Comparison of ENCODE assay signal across 1 cellular context in genomic region chr19:2840794-2841790, GRCh38.
TF ChIP-seq lines count a peak whose summit lies in the region.

TSS of gene ZNF555 (plus strand) at chr19:2841475. CDS start at chr19:2841573, 98 bp downstream.

TF ChIP-seq in HepG2, 621 proteins besides CTCF, POLR2A, EP300 and RAD21 (continued from another document and continues in another):
- TF ChIP-seq, protein P1, sequence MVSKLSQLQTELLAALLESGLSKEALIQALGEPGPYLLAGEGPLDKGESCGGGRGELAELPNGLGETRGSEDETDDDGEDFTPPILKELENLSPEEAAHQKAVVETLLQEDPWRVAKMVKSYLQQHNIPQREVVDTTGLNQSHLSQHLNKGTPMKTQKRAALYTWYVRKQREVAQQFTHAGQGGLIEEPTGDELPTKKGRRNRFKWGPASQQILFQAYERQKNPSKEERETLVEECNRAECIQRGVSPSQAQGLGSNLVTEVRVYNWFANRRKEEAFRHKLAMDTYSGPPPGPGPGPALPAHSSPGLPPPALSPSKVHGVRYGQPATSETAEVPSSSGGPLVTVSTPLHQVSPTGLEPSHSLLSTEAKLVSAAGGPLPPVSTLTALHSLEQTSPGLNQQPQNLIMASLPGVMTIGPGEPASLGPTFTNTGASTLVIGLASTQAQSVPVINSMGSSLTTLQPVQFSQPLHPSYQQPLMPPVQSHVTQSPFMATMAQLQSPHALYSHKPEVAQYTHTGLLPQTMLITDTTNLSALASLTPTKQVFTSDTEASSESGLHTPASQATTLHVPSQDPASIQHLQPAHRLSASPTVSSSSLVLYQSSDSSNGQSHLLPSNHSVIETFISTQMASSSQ (IDR thresholded peaks at IDR 0.05; ENCODE audit: low read depth), result no peak
- TF ChIP-seq, protein P1 (CRISPR knock-in tag; IDR thresholded peaks at IDR 0.05; ENCODE audit: borderline replicate concordance), result peak; percentile 73; the same call in 1 of the 2 replicates
- TF ChIP-seq JUND (CRISPR knock-in tag; IDR thresholded peaks at IDR 0.05), result 0 out of 2 replicates have a peak, but pooled peaks have one; percentile 60
- TF ChIP-seq SUZ12 (IDR thresholded peaks at IDR 0.05; ENCODE audit: low read depth, low read length), result no peak
- peak; percentile 71; the same call in 1 of the 2 replicates for TF ChIP-seq TGIF2 (CRISPR knock-in tag; IDR thresholded peaks at IDR 0.05)
- no peak for TF ChIP-seq RFX3 (CRISPR knock-in tag; IDR thresholded peaks at IDR 0.05)
- peak; percentile 60; the same call in 1 of the 2 replicates for TF ChIP-seq AKAP8 (CRISPR knock-in tag; IDR thresholded peaks at IDR 0.05)
- TF ChIP-seq LRRFIP1 (CRISPR knock-in tag; conservative IDR thresholded peaks at IDR 0.05), result no peak
- TF ChIP-seq ZNF891 (CRISPR knock-in tag; IDR thresholded peaks at IDR 0.05), result no peak; the same call in 1 of the 2 replicates
- TF ChIP-seq ZFP41 (CRISPR knock-in tag; IDR thresholded peaks at IDR 0.05; ENCODE audit: borderline replicate concordance), result no peak
- TF ChIP-seq, protein P2, sequence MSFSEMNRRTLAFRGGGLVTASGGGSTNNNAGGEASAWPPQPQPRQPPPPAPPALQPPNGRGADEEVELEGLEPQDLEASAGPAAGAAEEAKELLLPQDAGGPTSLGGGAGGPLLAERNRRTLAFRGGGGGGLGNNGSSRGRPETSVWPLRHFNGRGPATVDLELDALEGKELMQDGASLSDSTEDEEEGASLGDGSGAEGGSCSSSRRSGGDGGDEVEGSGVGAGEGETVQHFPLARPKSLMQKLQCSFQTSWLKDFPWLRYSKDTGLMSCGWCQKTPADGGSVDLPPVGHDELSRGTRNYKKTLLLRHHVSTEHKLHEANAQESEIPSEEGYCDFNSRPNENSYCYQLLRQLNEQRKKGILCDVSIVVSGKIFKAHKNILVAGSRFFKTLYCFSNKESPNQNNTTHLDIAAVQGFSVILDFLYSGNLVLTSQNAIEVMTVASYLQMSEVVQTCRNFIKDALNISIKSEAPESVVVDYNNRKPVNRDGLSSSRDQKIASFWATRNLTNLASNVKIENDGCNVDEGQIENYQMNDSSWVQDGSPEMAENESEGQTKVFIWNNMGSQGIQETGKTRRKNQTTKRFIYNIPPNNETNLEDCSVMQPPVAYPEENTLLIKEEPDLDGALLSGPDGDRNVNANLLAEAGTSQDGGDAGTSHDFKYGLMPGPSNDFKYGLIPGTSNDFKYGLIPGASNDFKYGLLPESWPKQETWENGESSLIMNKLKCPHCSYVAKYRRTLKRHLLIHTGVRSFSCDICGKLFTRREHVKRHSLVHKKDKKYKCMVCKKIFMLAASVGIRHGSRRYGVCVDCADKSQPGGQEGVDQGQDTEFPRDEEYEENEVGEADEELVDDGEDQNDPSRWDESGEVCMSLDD (CRISPR knock-in tag; IDR thresholded peaks at IDR 0.05; ENCODE audit: borderline replicate concordance), result 0 out of 2 replicates have a peak, but pooled peaks have one; percentile 67
- TF ChIP-seq ZNF230 (CRISPR knock-in tag; IDR thresholded peaks at IDR 0.05), result peak; percentile 71; the same call in 1 of the 2 replicates
- no peak for TF ChIP-seq ZNF382 (CRISPR knock-in tag; IDR thresholded peaks at IDR 0.05; ENCODE audit: borderline replicate concordance)
- TF ChIP-seq ISL2 (CRISPR knock-in tag; IDR thresholded peaks at IDR 0.05), result peak; percentile 81
- peak; percentile 85; the same call in 1 of the 2 replicates for TF ChIP-seq CSRNP1 (CRISPR knock-in tag; IDR thresholded peaks at IDR 0.05)
- TF ChIP-seq, protein P3, sequence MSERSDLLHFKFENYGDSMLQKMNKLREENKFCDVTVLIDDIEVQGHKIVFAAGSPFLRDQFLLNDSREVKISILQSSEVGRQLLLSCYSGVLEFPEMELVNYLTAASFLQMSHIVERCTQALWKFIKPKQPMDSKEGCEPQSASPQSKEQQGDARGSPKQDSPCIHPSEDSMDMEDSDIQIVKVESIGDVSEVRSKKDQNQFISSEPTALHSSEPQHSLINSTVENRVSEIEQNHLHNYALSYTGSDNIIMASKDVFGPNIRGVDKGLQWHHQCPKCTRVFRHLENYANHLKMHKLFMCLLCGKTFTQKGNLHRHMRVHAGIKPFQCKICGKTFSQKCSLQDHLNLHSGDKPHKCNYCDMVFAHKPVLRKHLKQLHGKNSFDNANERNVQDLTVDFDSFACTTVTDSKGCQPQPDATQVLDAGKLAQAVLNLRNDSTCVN (CRISPR knock-in tag; IDR thresholded peaks at IDR 0.05; ENCODE audit: borderline replicate concordance), result peak; percentile 70; the same call in 1 of the 2 replicates
- TF ChIP-seq TEAD3 (CRISPR knock-in tag; optimal IDR thresholded peaks at IDR 0.05; ENCODE audit: borderline replicate concordance), result peak; percentile 32
- TF ChIP-seq, protein P4, sequence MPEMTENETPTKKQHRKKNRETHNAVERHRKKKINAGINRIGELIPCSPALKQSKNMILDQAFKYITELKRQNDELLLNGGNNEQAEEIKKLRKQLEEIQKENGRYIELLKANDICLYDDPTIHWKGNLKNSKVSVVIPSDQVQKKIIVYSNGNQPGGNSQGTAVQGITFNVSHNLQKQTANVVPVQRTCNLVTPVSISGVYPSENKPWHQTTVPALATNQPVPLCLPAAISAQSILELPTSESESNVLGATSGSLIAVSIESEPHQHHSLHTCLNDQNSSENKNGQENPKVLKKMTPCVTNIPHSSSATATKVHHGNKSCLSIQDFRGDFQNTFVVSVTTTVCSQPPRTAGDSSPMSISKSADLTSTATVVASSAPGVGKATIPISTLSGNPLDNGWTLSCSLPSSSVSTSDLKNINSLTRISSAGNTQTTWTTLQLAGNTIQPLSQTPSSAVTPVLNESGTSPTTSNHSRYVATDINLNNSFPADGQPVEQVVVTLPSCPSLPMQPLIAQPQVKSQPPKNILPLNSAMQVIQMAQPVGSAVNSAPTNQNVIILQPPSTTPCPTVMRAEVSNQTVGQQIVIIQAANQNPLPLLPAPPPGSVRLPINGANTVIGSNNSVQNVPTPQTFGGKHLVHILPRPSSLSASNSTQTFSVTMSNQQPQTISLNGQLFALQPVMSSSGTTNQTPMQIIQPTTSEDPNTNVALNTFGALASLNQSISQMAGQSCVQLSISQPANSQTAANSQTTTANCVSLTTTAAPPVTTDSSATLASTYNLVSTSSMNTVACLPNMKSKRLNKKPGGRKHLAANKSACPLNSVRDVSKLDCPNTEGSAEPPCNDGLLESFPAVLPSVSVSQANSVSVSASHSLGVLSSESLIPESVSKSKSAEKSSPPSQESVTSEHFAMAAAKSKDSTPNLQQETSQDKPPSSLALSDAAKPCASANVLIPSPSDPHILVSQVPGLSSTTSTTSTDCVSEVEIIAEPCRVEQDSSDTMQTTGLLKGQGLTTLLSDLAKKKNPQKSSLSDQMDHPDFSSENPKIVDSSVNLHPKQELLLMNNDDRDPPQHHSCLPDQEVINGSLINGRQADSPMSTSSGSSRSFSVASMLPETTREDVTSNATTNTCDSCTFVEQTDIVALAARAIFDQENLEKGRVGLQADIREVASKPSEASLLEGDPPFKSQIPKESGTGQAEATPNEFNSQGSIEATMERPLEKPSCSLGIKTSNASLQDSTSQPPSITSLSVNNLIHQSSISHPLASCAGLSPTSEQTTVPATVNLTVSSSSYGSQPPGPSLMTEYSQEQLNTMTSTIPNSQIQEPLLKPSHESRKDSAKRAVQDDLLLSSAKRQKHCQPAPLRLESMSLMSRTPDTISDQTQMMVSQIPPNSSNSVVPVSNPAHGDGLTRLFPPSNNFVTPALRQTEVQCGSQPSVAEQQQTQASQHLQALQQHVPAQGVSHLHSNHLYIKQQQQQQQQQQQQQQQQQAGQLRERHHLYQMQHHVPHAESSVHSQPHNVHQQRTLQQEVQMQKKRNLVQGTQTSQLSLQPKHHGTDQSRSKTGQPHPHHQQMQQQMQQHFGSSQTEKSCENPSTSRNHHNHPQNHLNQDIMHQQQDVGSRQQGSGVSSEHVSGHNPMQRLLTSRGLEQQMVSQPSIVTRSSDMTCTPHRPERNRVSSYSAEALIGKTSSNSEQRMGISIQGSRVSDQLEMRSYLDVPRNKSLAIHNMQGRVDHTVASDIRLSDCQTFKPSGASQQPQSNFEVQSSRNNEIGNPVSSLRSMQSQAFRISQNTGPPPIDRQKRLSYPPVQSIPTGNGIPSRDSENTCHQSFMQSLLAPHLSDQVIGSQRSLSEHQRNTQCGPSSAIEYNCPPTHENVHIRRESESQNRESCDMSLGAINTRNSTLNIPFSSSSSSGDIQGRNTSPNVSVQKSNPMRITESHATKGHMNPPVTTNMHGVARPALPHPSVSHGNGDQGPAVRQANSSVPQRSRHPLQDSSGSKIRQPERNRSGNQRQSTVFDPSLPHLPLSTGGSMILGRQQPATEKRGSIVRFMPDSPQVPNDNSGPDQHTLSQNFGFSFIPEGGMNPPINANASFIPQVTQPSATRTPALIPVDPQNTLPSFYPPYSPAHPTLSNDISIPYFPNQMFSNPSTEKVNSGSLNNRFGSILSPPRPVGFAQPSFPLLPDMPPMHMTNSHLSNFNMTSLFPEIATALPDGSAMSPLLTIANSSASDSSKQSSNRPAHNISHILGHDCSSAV (CRISPR knock-in tag; IDR thresholded peaks at IDR 0.05; ENCODE audit: borderline replicate concordance), result no peak
- TF ChIP-seq ZNF256 (CRISPR knock-in tag; conservative IDR thresholded peaks at IDR 0.05), result 0 out of 2 replicates have a peak, but pooled peaks have one; percentile 68
- TF ChIP-seq CEBPG (CRISPR knock-in tag; IDR thresholded peaks at IDR 0.05), result no peak; the same call in none of the 2 replicates
- TF ChIP-seq ZNF644 (CRISPR knock-in tag; IDR thresholded peaks at IDR 0.05; ENCODE audit: low read depth), result no peak
- peak; percentile 92 for TF ChIP-seq ZNF841 (CRISPR knock-in tag; IDR thresholded peaks at IDR 0.05; ENCODE audit: borderline replicate concordance)
- TF ChIP-seq GATA4 (IDR thresholded peaks at IDR 0.05; ENCODE audit: borderline replicate concordance, low read depth), result no peak
- TF ChIP-seq, protein P5, sequence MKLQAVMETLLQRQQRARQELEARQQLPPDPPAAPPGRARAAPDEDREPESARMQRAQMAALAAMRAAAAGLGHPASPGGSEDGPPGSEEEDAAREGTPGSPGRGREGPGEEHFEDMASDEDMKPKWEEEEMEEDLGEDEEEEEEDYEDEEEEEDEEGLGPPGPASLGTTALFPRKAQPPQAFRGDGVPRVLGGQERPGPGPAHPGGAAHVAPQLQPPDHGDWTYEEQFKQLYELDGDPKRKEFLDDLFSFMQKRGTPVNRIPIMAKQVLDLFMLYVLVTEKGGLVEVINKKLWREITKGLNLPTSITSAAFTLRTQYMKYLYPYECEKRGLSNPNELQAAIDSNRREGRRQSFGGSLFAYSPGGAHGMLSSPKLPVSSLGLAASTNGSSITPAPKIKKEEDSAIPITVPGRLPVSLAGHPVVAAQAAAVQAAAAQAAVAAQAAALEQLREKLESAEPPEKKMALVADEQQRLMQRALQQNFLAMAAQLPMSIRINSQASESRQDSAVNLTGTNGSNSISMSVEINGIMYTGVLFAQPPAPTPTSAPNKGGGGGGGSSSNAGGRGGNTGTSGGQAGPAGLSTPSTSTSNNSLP (IDR thresholded peaks at IDR 0.05; ENCODE audit: low read depth, low read length), result no peak
- no peak for TF ChIP-seq ZNF367 (CRISPR knock-in tag; IDR thresholded peaks at IDR 0.05; ENCODE audit: borderline replicate concordance)
- TF ChIP-seq AGO2 (optimal IDR thresholded peaks at IDR 0.05; ENCODE audit: low read depth, low read length), result peak; percentile 84
- 0 out of 2 replicates have a peak, but pooled peaks have one; percentile 57 for TF ChIP-seq MTF1 (CRISPR knock-in tag; IDR thresholded peaks at IDR 0.05)
- peak; percentile 86; the same call in 1 of the 2 replicates for TF ChIP-seq ISX (CRISPR knock-in tag; conservative IDR thresholded peaks at IDR 0.05)
- TF ChIP-seq RBAK (CRISPR knock-in tag; IDR thresholded peaks at IDR 0.05), result 0 out of 2 replicates have a peak, but pooled peaks have one; percentile 28
